ENCODE assay signal across 8 cellular contexts in the genomic region with DNA sequence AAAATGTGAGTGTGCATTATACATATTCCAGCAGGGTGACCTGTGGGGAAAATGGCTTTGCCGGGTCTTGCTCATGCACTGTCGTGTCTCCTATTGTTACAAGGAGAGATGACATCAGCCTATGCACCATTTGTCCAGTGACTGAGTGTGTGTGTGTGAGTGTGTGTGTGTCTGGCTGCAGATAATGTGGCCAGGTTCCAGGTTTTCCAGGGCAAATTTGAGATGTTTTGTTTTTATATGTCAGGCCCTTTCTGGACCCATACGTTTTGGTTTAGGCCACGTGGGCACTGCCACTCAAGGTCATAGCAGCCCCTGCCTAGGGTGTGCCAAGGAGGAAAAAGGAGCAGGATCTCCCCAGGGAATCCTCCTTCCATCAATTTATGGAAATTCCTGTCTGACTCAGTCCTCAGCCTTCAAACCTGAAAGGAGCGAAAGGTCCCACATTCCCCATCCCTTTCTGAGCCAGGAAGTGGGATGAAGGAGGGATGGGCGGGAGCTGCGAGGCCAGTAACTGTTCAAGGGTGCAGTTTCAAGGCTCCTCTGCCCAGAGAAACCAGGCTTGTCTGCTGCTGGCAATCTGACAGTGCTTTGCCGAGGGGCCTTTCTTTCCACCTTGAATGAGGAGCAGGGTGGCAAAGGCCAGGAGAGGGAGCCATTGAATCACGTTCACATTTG.
DNase-seq lines count a peak whose midpoint lies in the region; ATAC-seq, FAIRE-seq and TF ChIP-seq lines count a peak whose summit lies in the region.

No MANE protein-coding gene starts in this region.

- ATAC-seq in left ventricle myocardium superior, result peak; percentile 49
- peak in 1 of 2 donors; percentile 33 for ATAC-seq in stimulated activated naive B cell treated with anti-CD40 and anti-IgM and Interleukin-4, amounts not matched to agents 10 μg/mL and 1 μg/mL and 100 μg/mL, for 72 hours (replicated peaks)
- ATAC-seq in stimulated activated effector memory CD8-positive, alpha-beta T cell treated with anti-CD3 and anti-CD28 coated beads, Interleukin-12 subunit alpha, Interleukin-12 subunit beta, amount 100 ng/mL, for 72 hours, result no peak

- TF ChIP-seq CTCF in GM10248 (IDR thresholded peaks at IDR 0.05; ENCODE audit: control extremely low read depth, extremely low read depth, low read depth, missing control alignments) (peak; percentile 17), VCaP (conservative IDR thresholded peaks at IDR 0.05) (peak; percentile 76)

- H3K36me3 Mint-ChIP-seq in stimulated activated naive B cell treated with anti-CD40 and anti-IgM and Interleukin-4, amounts not matched to agents 10 μg/mL and 1 μg/mL and 100 μg/mL, for 72 hours, result no peaks in the 10 kb centered on the region
- H3K36me3 Mint-ChIP-seq in stimulated activated effector memory CD8-positive, alpha-beta T cell treated with anti-CD3 and anti-CD28 coated beads, Interleukin-12 subunit alpha, Interleukin-12 subunit beta, amount 100 ng/mL, for 72 hours, result no peaks in the 10 kb centered on the region

- no peak for FAIRE-seq in GM19239 (lab: Jason Lieb, UNC)

- intact Hi-C loops in left ventricle myocardium superior (cut with micrococcal nuclease), result loop anchor here (5.0 kb wide), 1 partner anchor 251 kb away; no protein-coding TSS in a partner anchor

- POLR2A ChIA-PET in GM10248 (lab: Yijun Ruan, JAX), result no interaction called here

- no peaks in the 10 kb centered on the region for H3K9me3 Mint-ChIP-seq in stimulated activated naive B cell treated with anti-CD40 and anti-IgM and Interleukin-4, amounts not matched to agents 10 μg/mL and 1 μg/mL and 100 μg/mL, for 72 hours
- no peaks in the 10 kb centered on the region for H3K9me3 Mint-ChIP-seq in stimulated activated effector memory CD8-positive, alpha-beta T cell treated with anti-CD3 and anti-CD28 coated beads, Interleukin-12 subunit alpha, Interleukin-12 subunit beta, amount 100 ng/mL, for 72 hours

- CTCF ChIA-PET in GM10248 (lab: Yijun Ruan, JAX), result interaction anchor here (2.1 to 3.4 kb wide), 2 partner anchors 251 to 252 kb away, joined by 14 to 20 read pairs; no protein-coding TSS in a partner anchor

- peaks cover 42 to 63% of the 10 kb centered on the region in 2 donors for H3K27me3 Mint-ChIP-seq in stimulated activated naive B cell treated with anti-CD40 and anti-IgM and Interleukin-4, amounts not matched to agents 10 μg/mL and 1 μg/mL and 100 μg/mL, for 72 hours

- H3K27ac Mint-ChIP-seq in stimulated activated naive B cell treated with anti-CD40 and anti-IgM and Interleukin-4, amounts not matched to agents 10 μg/mL and 1 μg/mL and 100 μg/mL, for 72 hours, result peak overlapping the region; percentile 25
- H3K27ac Mint-ChIP-seq in stimulated activated effector memory CD8-positive, alpha-beta T cell treated with anti-CD3 and anti-CD28 coated beads, Interleukin-12 subunit alpha, Interleukin-12 subunit beta, amount 100 ng/mL, for 72 hours, result no peak overlapping the region

- DNase-seq in A172 (ENCODE audit: low spot score), result peak; percentile 86
- DNase-seq in GM10248 (ENCODE audit: extremely low spot score), result no peak
- DNase-seq in NCI-H187 treated with DMSO at 0.1 percent for 48 hours (lab: John Stamatoyannopoulos, UW), result peak; percentile 26
- DNase-seq in left ventricle myocardium superior, result no peak
- DNase-seq in stimulated activated naive B cell treated with anti-CD40 and anti-IgM and Interleukin-4, amounts not matched to agents 10 μg/mL and 1 μg/mL and 100 μg/mL, for 72 hours, result no peak
- no peak for DNase-seq in GM19239 (ENCODE audit: insufficient read length, low spot score)
- DNase-seq in stimulated activated effector memory CD8-positive, alpha-beta T cell treated with anti-CD3 and anti-CD28 coated beads, Interleukin-12 subunit alpha, Interleukin-12 subunit beta, amount 100 ng/mL, for 72 hours (ENCODE audit: low spot score in 2 of 2), result no peak

- peak overlapping the region; percentile 24; the same call in 1 of the 2 replicates for H3K27ac ChIP-seq in VCaP

- H3K4me3 Mint-ChIP-seq in stimulated activated naive B cell treated with anti-CD40 and anti-IgM and Interleukin-4, amounts not matched to agents 10 μg/mL and 1 μg/mL and 100 μg/mL, for 72 hours, result no peak overlapping the region
- H3K4me3 Mint-ChIP-seq in stimulated activated effector memory CD8-positive, alpha-beta T cell treated with anti-CD3 and anti-CD28 coated beads, Interleukin-12 subunit alpha, Interleukin-12 subunit beta, amount 100 ng/mL, for 72 hours, result no peak overlapping the region

- H3K4me1 Mint-ChIP-seq in stimulated activated naive B cell treated with anti-CD40 and anti-IgM and Interleukin-4, amounts not matched to agents 10 μg/mL and 1 μg/mL and 100 μg/mL, for 72 hours, result peaks cover 2 to 4% of the 10 kb centered on the region in 2 donors
- no peaks in the 10 kb centered on the region for H3K4me1 Mint-ChIP-seq in stimulated activated effector memory CD8-positive, alpha-beta T cell treated with anti-CD3 and anti-CD28 coated beads, Interleukin-12 subunit alpha, Interleukin-12 subunit beta, amount 100 ng/mL, for 72 hours

Comparison
In these comparisons a context has a peak if more than half of its experiments do, and no peak if none do; other contexts are left out.
1. DNase-seq: peak in A172 (single experiment) and NCI-H187 treated with DMSO at 0.1 percent for 48 hours (single experiment); none in GM10248 (single experiment), left ventricle myocardium superior (single experiment), stimulated activated naive B cell treated with anti-CD40 and anti-IgM and Interleukin-4, amounts not matched to agents 10 μg/mL and 1 μg/mL and 100 μg/mL, for 72 hours (single experiment), GM19239 (single experiment) and stimulated activated effector memory CD8-positive, alpha-beta T cell treated with anti-CD3 and anti-CD28 coated beads, Interleukin-12 subunit alpha, Interleukin-12 subunit beta, amount 100 ng/mL, for 72 hours (0 of 2).